8 cellular contexts compared by ENCODE assay signal in genomic region chr1:165631403-165632151, GRCh38. TPM values are rescaled to one million over a fixed set of nuclear protein-coding genes. Genes with fewer than 3 reads are reported as not detected.
A peak's percentile ranks its signal among the peaks of the same experiment; 100 is the strongest.
DNase-seq lines count a peak whose midpoint lies in the region; ATAC-seq and TF ChIP-seq lines count a peak whose summit lies in the region.

No MANE protein-coding gene starts in this region.

- no peaks in the 10 kb centered on the region for H3K9me3 ChIP-seq in SK-N-MC (ENCODE audit: low read depth, low read length)

- H3K9ac ChIP-seq in SK-N-MC (ENCODE audit: insufficient read length) = peak overlapping the region; percentile 95

- TF ChIP-seq CTCF in retinal pigment epithelial cell (conservative IDR thresholded peaks at IDR 0.05; ENCODE audit: low read depth, low read length) = peak; percentile 13

- ATAC-seq in GM19452 (IDR thresholded peaks at IDR 0.05; ENCODE audit: unreplicated experiment) = peak; percentile 37
- ATAC-seq in HG03565 (IDR thresholded peaks at IDR 0.05; ENCODE audit: unreplicated experiment) = peak; percentile 31

- peak overlapping the region; percentile 84 for H3K27ac ChIP-seq in SK-N-MC

- H3K36me3 ChIP-seq in SK-N-MC (ENCODE audit: insufficient read depth, low read length) = no peaks in the 10 kb centered on the region; the same call in 1 of the 2 replicates

- H3K4me3 ChIP-seq in SK-N-MC (peak overlapping the region; percentile 98), retinal pigment epithelial cell (ENCODE audit: low read length) (peak overlapping the region; percentile 97)

- in situ Hi-C loops in Caki2 (cut with HindIII; ENCODE audit: low pct_unique_long_range_greater_than_20kb, low sequenced_read_pairs) = no loop called here

- DNase-seq in Caki2 (ENCODE audit: low read depth) (peak; percentile 84), SK-N-MC (ENCODE audit: low read depth, low spot score) (no peak), amygdala (lab: John Stamatoyannopoulos, UW) (peak in 38 of 56 donors; percentile 9 to 72 (median 50)), hippocampal formation (lab: John Stamatoyannopoulos, UW) (peak; percentile 29 to 35), retinal pigment epithelial cell (ENCODE audit: low read depth) (peak; percentile 54), NCI-H128 (lab: John Stamatoyannopoulos, UW; ENCODE audit: unreplicated experiment) (no peak)

RNA-seq across cellular contexts. Expression of gene MGST3, which starts 0.5 kb away (rescaled TPM):
- total RNA-seq in Caki2 (2014; rRNA removed; shearing (Covaris generic); ENCODE audit: low replicate concordance) = 388 and 424 TPM in 2 replicates

Comparison
In these comparisons a context has a peak if more than half of its experiments do, and no peak if none do; other contexts are left out.
1. DNase-seq: peak in Caki2 (single experiment), amygdala (38 of 56), hippocampal formation (2 of 2) and retinal pigment epithelial cell (single experiment); none in SK-N-MC (single experiment) and NCI-H128 (single experiment).